In the genomic region with DNA sequence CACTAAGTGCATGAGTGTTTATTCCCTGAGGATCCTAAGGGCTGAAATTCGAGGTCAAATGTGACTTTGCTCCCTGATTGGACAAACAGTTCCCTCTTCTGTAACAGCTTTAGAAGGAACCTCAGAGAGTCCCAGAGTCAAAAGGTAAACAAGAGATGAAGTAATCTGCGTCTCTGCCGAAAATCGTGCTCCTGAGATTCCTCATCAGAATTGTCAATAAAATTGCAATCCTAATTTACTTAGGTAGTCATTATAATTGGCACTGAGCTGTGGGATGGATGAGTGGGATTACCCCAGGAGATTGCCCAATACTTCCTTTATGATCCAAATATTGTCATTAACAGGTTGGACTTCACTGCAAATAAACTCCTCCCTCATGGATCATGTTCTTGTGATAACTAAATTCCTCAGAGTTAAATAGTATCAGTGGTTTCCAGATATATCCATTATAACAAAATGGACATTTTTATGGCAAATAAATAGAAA, we compare ENCODE assay signal across 8 cellular contexts. TPM values are rescaled to one million over a fixed set of nuclear protein-coding genes. Genes with fewer than 3 reads are reported as not detected.
DNase-seq lines count a peak whose midpoint lies in the region; ATAC-seq and TF ChIP-seq lines count a peak whose summit lies in the region.

No MANE protein-coding gene starts in this region.

- no peaks in the 10 kb centered on the region for H3K27me3 ChIP-seq in SU-DHL-6 (ENCODE audit: low read length)
- H3K27me3 ChIP-seq in right atrium auricular region, result no peaks in the 10 kb centered on the region
- H3K27me3 ChIP-seq in spleen (replicated peaks in 1 of 7), result no peaks in the 10 kb centered on the region

- no peaks in the 10 kb centered on the region for H3K9me2 ChIP-seq in SU-DHL-6 (replicated peaks; ENCODE audit: insufficient read depth, low read length)

- H3K4me1 ChIP-seq in right atrium auricular region (peaks cover 0 to 33% of the 10 kb centered on the region in 2 donors), spleen (peaks cover 7 to 53% (median 38%) of the 10 kb centered on the region in 6 donors)

- peak overlapping the region; percentile 96 for H3K4me2 ChIP-seq in SU-DHL-6 (ENCODE audit: low read depth, low read length, poor library complexity, severe bottlenecking)

- H4K20me1 ChIP-seq in SU-DHL-6 (ENCODE audit: low read depth, low read length), result no peaks in the 10 kb centered on the region; the same call in 1 of the 2 replicates

- H3F3A ChIP-seq in SU-DHL-6 (ENCODE audit: insufficient read depth), result no peaks in the 10 kb centered on the region; the same call in 1 of the 2 replicates

- peak overlapping the region; percentile 98 for H2AFZ ChIP-seq in SU-DHL-6 (ENCODE audit: low read depth, low read length, severe bottlenecking)

- intact Hi-C loops in spleen (cut with DNase I; ENCODE audit: low total_unique reads), result no loop called here

- peaks cover 41% of the 10 kb centered on the region for H3K79me2 ChIP-seq in SU-DHL-6 (ENCODE audit: insufficient read depth, low read length)

- WGBS in spleen, 5 donors, result 12 to 29% (median 21%) methylated on average over 4 of the region's 4 CpGs

- no peaks in the 10 kb centered on the region for H3K9me3 ChIP-seq in SU-DHL-6 (ENCODE audit: insufficient read depth, low read length)
- H3K9me3 ChIP-seq in right atrium auricular region, result no peaks in the 10 kb centered on the region
- no peaks in the 10 kb centered on the region for H3K9me3 ChIP-seq in spleen

- peak overlapping the region; percentile 56; the same call in 1 of the 2 replicates for H3K27ac ChIP-seq in SU-DHL-6 (ENCODE audit: low read depth, low read length)
- no peak overlapping the region for H3K27ac ChIP-seq in right atrium auricular region
- H3K27ac ChIP-seq in spleen, result peak overlapping the region in 5 of 8 donors; percentile 89 to 96 (median 92)

- no peak for ATAC-seq in HG02623 (IDR thresholded peaks at IDR 0.05; ENCODE audit: unreplicated experiment)

- peak; percentile 28 for DNase-seq in SIG-M5 treated with dmso at 0.1 percent for 504 hours (lab: John Stamatoyannopoulos, UW; ENCODE audit: unreplicated experiment)
- no peak for DNase-seq in SIG-M5 (lab: John Stamatoyannopoulos, UW)
- no peak for DNase-seq in right atrium auricular region (ENCODE audit: low spot score)
- DNase-seq in spleen, result no peak
- no peak for DNase-seq in NCI-H2081 treated with DMSO at 0.1 percent for 48 hours (lab: John Stamatoyannopoulos, UW)
- no peak for DNase-seq in NCI-H187 treated with DMSO at 0.1 percent for 48 hours (lab: John Stamatoyannopoulos, UW)

- TF ChIP-seq POLR2A in spleen (IDR thresholded peaks at IDR 0.05), result no peak

- H3K36me3 ChIP-seq in SU-DHL-6 (ENCODE audit: low read length) (no peaks in the 10 kb centered on the region), right atrium auricular region (no peaks in the 10 kb centered on the region), spleen (no peaks in the 10 kb centered on the region)

- H3K4me3 ChIP-seq in SU-DHL-6 (ENCODE audit: insufficient read depth, low read length, poor library complexity, severe bottlenecking) (peak overlapping the region; percentile 94), right atrium auricular region (peak overlapping the region; percentile 92 to 100), spleen (peak overlapping the region; percentile 69 to 93 (median 86))

- TF ChIP-seq CTCF in SU-DHL-6 (IDR thresholded peaks at IDR 0.05; ENCODE audit: insufficient read depth, low read length, poor library complexity, severe bottlenecking) (no peak), right atrium auricular region (IDR thresholded peaks at IDR 0.05) (no peak), spleen (IDR thresholded peaks at IDR 0.05 in 8 of 11, conservative IDR thresholded peaks at IDR 0.05 in 3 of 11) (no peak)

- H3K9ac ChIP-seq in SU-DHL-6 (ENCODE audit: low read length), result peak overlapping the region; percentile 97

RNA-seq across cellular contexts. Expression of a gene that starts 0.9 kb away (rescaled TPM):
- total RNA-seq in right atrium auricular region (100 to 1,000 TPM; 139 to 197 TPM), spleen (10 to 100 TPM; 39.2 to 58.3 (median 44.5) TPM)
- 10 to 100 TPM; 42.7 to 55.0 (median 52.3) TPM for polyA plus RNA-seq in spleen

RNA-seq across cellular contexts. Expression of a gene that starts 56.3 kb away (rescaled TPM):
- total RNA-seq in right atrium auricular region (under 1 TPM; 0.24 to 0.30 TPM), spleen (1 to 10 TPM in 1 of 7 donors, under 1 TPM in 6; 0.06 to 1.1 (median 0.46) TPM)
- polyA plus RNA-seq in spleen, result under 1 TPM in 2 of 3 donors, not detected in 1; 0.02 to 0.12 TPM

Comparison
In these comparisons a context has a peak if more than half of its experiments do, and no peak if none do; other contexts are left out.
1. H3K27ac ChIP-seq: peak in SU-DHL-6 (single experiment) and spleen (5 of 8); none in right atrium auricular region (0 of 2).
2. Peak in every context shown above with its lines, with median percentiles within 50 percentile points of each other: H3K4me3 ChIP-seq.